29 cellular contexts compared by ENCODE assay signal in genomic region chr2:1505031-1505441, GRCh38.
"Had no signal": no experiment of that assay in that cellular context is flagged by ENCODE, and none has a peak within 500 bp of the region (broad histone marks: within the 10 kb centered on the region; RNA-seq: fewer than 3 reads in every experiment).

No MANE protein-coding gene starts in this region.

- H3K27ac ChIP-seq: ascending aorta, brain microvascular endothelial cell, colonic mucosa, dorsolateral prefrontal cortex, neural progenitor cell, stomach, vagina had no signal

- ATAC-seq: activated CD4-positive, alpha-beta T cell treated with anti-CD3 and anti-CD28 coated beads for 36 hours; activated T-helper 17 cell treated with anti-CD3 and anti-CD28 coated beads, Interleukin-2, amount 50 U/mL, for 72 hours; effector memory CD8-positive, alpha-beta T cell; esophagus mucosa; left colon; SK-N-SH treated with all-trans-retinoic acid at 6 μM for 48 hours; WTC11 had no signal

- H3K27me3 ChIP-seq: ascending aorta, brain microvascular endothelial cell, colonic mucosa, dorsolateral prefrontal cortex, neural progenitor cell, vagina had no signal

- DNase-seq: activated CD4-positive, alpha-beta T cell treated with anti-CD3 and anti-CD28 coated beads for 36 hours; activated CD4-positive, alpha-beta T cell treated with anti-CD3 and anti-CD28 coated beads, Interleukin-2, amount 50 U/mL, for 4 hours; activated CD8-positive, alpha-beta memory T cell treated with anti-CD3 and anti-CD28 coated beads for 24 hours; activated CD8-positive, alpha-beta memory T cell treated with anti-CD3 and anti-CD28 coated beads, Interleukin-2, amount 50 U/mL, for 4 hours; activated naive CD4-positive, alpha-beta T cell treated with anti-CD3 and anti-CD28 coated beads, Interleukin-2, amount 10 ng/mL, durations not matched to agents 7 days and 5 days; activated T-cell treated with anti-CD3 and anti-CD28 coated beads, Interleukin-2, amount 50 U/mL, for 24 hours; brain microvascular endothelial cell; central memory CD4-positive, alpha-beta T cell; colonic mucosa; effector memory CD8-positive, alpha-beta T cell; foreskin melanocyte; glutamatergic neuron; islet precursor cell; left colon; naive B cell; stimulated activated CD4-positive, alpha-beta T cell treated with anti-CD3 and anti-CD28 coated beads, Interleukin-12 subunit alpha, Interleukin-12 subunit beta, amount 100 ng/mL, for 4 hours; stimulated activated CD4-positive, alpha-beta T cell treated with anti-CD3 and anti-CD28 coated beads, Interleukin-4, amount 100 ng/mL, for 4 hours; stomach; trophoblast cell had no signal

- H3K27ac Mint-ChIP-seq: activated CD4-positive, alpha-beta T cell treated with anti-CD3 and anti-CD28 coated beads for 36 hours; activated naive CD4-positive, alpha-beta T cell treated with anti-CD3 and anti-CD28 coated beads, Interleukin-2, amount 10 ng/mL, durations not matched to agents 7 days and 5 days; activated T-cell treated with anti-CD3 and anti-CD28 coated beads, Interleukin-2, amount 50 U/mL, for 24 hours; activated T-helper 17 cell treated with anti-CD3 and anti-CD28 coated beads, Interleukin-2, amount 50 U/mL, for 72 hours; effector memory CD8-positive, alpha-beta T cell; neural progenitor cell; T-helper 2 cell treated with Interferon-gamma antibody and Interleukin-4, amounts not matched to agents 5 μg/mL and 100 μg/mL, for 36 hours; WTC11 had no signal

- H3K4me3 ChIP-seq: ascending aorta, colonic mucosa, dorsolateral prefrontal cortex, lung, neural progenitor cell, stomach, vagina had no signal

- H3K4me3 Mint-ChIP-seq: activated CD4-positive, alpha-beta T cell treated with anti-CD3 and anti-CD28 coated beads for 36 hours; activated naive CD4-positive, alpha-beta T cell treated with anti-CD3 and anti-CD28 coated beads, Interleukin-2, amount 10 ng/mL, durations not matched to agents 7 days and 5 days; activated T-cell treated with anti-CD3 and anti-CD28 coated beads, Interleukin-2, amount 50 U/mL, for 24 hours; activated T-helper 17 cell treated with anti-CD3 and anti-CD28 coated beads, Interleukin-2, amount 50 U/mL, for 72 hours; effector memory CD8-positive, alpha-beta T cell; naive B cell; neural progenitor cell; T-helper 2 cell treated with Interferon-gamma antibody and Interleukin-4, amounts not matched to agents 5 μg/mL and 100 μg/mL, for 36 hours; WTC11 had no signal

- H3K27me3 Mint-ChIP-seq: activated CD4-positive, alpha-beta T cell treated with anti-CD3 and anti-CD28 coated beads for 36 hours; activated naive CD4-positive, alpha-beta T cell treated with anti-CD3 and anti-CD28 coated beads, Interleukin-2, amount 10 ng/mL, durations not matched to agents 7 days and 5 days; activated T-cell treated with anti-CD3 and anti-CD28 coated beads, Interleukin-2, amount 50 U/mL, for 24 hours; activated T-helper 17 cell treated with anti-CD3 and anti-CD28 coated beads, Interleukin-2, amount 50 U/mL, for 72 hours had no signal

- H3K36me3 ChIP-seq: ascending aorta, brain microvascular endothelial cell, colonic mucosa, neural progenitor cell, stomach, vagina had no signal

- H3K4me1 Mint-ChIP-seq: neural progenitor cell had no signal

- H3K36me3 Mint-ChIP-seq: naive B cell, neural progenitor cell, WTC11 had no signal

- H3K4me1 ChIP-seq: ascending aorta, colonic mucosa, neural progenitor cell, vagina had no signal

- H3K9me3 ChIP-seq: ascending aorta, colonic mucosa, stomach, vagina had no signal
